Comparison of ENCODE assay signal across 8 cellular contexts in the genomic region with DNA sequence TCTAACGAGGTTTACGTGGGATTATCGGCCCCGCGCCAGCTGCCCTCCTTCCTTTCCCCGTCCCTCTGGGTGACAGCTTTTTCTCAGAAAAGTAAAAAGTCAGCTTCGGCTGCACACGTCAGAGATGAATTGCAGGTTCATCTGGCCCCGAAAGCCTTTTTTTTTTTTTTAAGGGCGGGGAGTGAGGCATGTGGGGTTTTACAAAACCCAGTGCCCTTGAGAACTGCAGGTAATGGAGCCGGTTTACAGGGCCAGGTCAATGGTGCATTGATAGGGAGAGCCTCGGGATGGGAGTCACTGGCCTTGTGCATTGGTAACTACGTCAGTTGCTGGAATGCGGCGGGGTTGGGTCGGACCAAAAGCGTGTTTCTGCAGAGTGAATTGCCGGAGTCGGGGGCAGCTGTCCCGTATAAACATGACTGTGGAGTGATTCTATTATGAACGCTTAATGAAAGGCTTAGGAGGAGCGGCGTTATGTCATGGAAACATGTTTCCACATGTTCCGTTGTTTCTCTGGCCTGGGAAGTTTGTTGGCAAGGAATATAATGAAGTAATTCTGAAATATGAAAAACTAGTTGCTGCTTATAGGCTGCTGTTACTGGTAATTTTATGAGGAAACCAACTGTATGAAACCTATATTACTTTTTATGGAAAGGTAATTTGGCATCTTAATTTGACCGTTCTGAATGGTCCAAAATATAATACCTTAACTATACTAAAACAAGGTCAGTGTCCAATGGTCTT. TPM values are rescaled to one million over a fixed set of nuclear protein-coding genes. Genes with fewer than 3 reads are reported as not detected.
A peak's percentile ranks its signal among the peaks of the same experiment; 100 is the strongest.
DNase-seq lines count a peak whose midpoint lies in the region; ATAC-seq and TF ChIP-seq lines count a peak whose summit lies in the region.

No MANE protein-coding gene starts in this region.

- H3K4me3 ChIP-seq in GM12865 (ENCODE audit: low read depth, low read length): peak overlapping the region; percentile 60
- H3K4me3 ChIP-seq in left lung: peak overlapping the region; percentile 58 to 62

- CTCF ChIA-PET in RWPE1 (lab: Yijun Ruan, JAX): interaction anchor here (0.6 to 1.2 kb wide), 3 partner anchors 85 to 551 kb away, joined by 3 to 12 read pairs (median 7); no protein-coding TSS in a partner anchor

- peaks cover 0 to 16% of the 10 kb centered on the region in 2 donors for H3K4me1 ChIP-seq in left lung

- peak; percentile 15 for DNase-seq in AG09319 (ENCODE audit: extremely low read depth, low read depth)
- no peak for DNase-seq in GM12865 (ENCODE audit: low read depth)
- peak; percentile 91 for DNase-seq in RWPE1 (ENCODE audit: low spot score)
- peak; percentile 88 to 96 for DNase-seq in dermis microvascular lymphatic vessel endothelial cell (ENCODE audit: low read depth in 2 of 2)
- peak in 1 of 2 donors; percentile 66 for DNase-seq in left lung
- DNase-seq in stimulated activated naive CD8-positive, alpha-beta T cell treated with anti-CD3 and anti-CD28 coated beads, Interleukin-15, amount 100 ng/mL, for 72 hours: no peak

- H3K27ac ChIP-seq in RWPE1 (peak overlapping the region; percentile 92), left lung (peak overlapping the region; percentile 31 to 70)

- intact Hi-C loops in left lung (cut with DNase I): no loop called here

- peak overlapping the region; percentile 29 to 97 for H3K27ac Mint-ChIP-seq in stimulated activated naive CD8-positive, alpha-beta T cell treated with anti-CD3 and anti-CD28 coated beads, Interleukin-15, amount 100 ng/mL, for 72 hours

- H3K27me3 Mint-ChIP-seq in stimulated activated naive CD8-positive, alpha-beta T cell treated with anti-CD3 and anti-CD28 coated beads, Interleukin-15, amount 100 ng/mL, for 72 hours: peaks cover 60% of the 10 kb centered on the region

- ATAC-seq in HG03457 (IDR thresholded peaks at IDR 0.05; ENCODE audit: unreplicated experiment): peak; percentile 11
- ATAC-seq in left lung: peak; percentile 57
- no peak for ATAC-seq in stimulated activated naive CD8-positive, alpha-beta T cell treated with anti-CD3 and anti-CD28 coated beads, Interleukin-15, amount 100 ng/mL, for 72 hours
- ATAC-seq in GM21526 (IDR thresholded peaks at IDR 0.05; ENCODE audit: low FRiP score, unreplicated experiment): no peak

- peaks cover 0 to 37% of the 10 kb centered on the region in 2 donors for H3K27me3 ChIP-seq in left lung

- H3K9me3 ChIP-seq in left lung: no peaks in the 10 kb centered on the region

- H3K4me3 Mint-ChIP-seq in stimulated activated naive CD8-positive, alpha-beta T cell treated with anti-CD3 and anti-CD28 coated beads, Interleukin-15, amount 100 ng/mL, for 72 hours: peak overlapping the region; percentile 87 to 95

- H3K36me3 ChIP-seq in left lung: no peaks in the 10 kb centered on the region

- TF ChIP-seq CTCF in AG09319 (IDR thresholded peaks at IDR 0.05; ENCODE audit: low read depth, low read length): no peak
- no peak for TF ChIP-seq CTCF in GM12865 (IDR thresholded peaks at IDR 0.05; ENCODE audit: insufficient read depth, low read depth, low read length, missing control alignments)
- no peak for TF ChIP-seq CTCF in RWPE1 (conservative IDR thresholded peaks at IDR 0.05; ENCODE audit: low read depth)
- TF ChIP-seq CTCF in left lung (IDR thresholded peaks at IDR 0.05): no peak

- POLR2A ChIA-PET in RWPE1 (lab: Yijun Ruan, JAX; ENCODE audit: low non-redundant PET): interaction anchor here (0.7 to 0.9 kb wide), 2 partner anchors 16 to 596 kb away, joined by 3 to 4 read pairs; no protein-coding TSS in a partner anchor

- peaks cover 0 to 5% of the 10 kb centered on the region in 2 donors for H3K9me3 Mint-ChIP-seq in stimulated activated naive CD8-positive, alpha-beta T cell treated with anti-CD3 and anti-CD28 coated beads, Interleukin-15, amount 100 ng/mL, for 72 hours

- H3K4me1 Mint-ChIP-seq in stimulated activated naive CD8-positive, alpha-beta T cell treated with anti-CD3 and anti-CD28 coated beads, Interleukin-15, amount 100 ng/mL, for 72 hours: peaks cover 35% of the 10 kb centered on the region

RNA-seq across cellular contexts. Expression of a gene that starts 1.1 kb away (rescaled TPM):
- total RNA-seq in dermis microvascular lymphatic vessel endothelial cell: 1.8 and 2.4 TPM in 2 replicates
- 1 to 10 TPM; 6.1 to 8.3 TPM for total RNA-seq in left lung

RNA-seq across cellular contexts. Expression of a gene that starts 53.0 kb away (rescaled TPM):
- total RNA-seq in dermis microvascular lymphatic vessel endothelial cell (not detected in 2 replicates), left lung (not detected)

Comparison
In these comparisons a context has a peak if more than half of its experiments do, and no peak if none do; other contexts are left out.
1. DNase-seq: peak in AG09319 (single experiment), RWPE1 (single experiment) and dermis microvascular lymphatic vessel endothelial cell (2 of 2); none in GM12865 (single experiment) and stimulated activated naive CD8-positive, alpha-beta T cell treated with anti-CD3 and anti-CD28 coated beads, Interleukin-15, amount 100 ng/mL, for 72 hours (0 of 2).
2. ATAC-seq: peak in HG03457 (single experiment) and left lung (single experiment); none in stimulated activated naive CD8-positive, alpha-beta T cell treated with anti-CD3 and anti-CD28 coated beads, Interleukin-15, amount 100 ng/mL, for 72 hours (single experiment) and GM21526 (single experiment).